In genomic region chr6:100116409-100117194, GRCh38 we compare ENCODE assay signal across 8 cellular contexts.
A peak's percentile ranks its signal among the peaks of the same experiment; 100 is the strongest.
DNase-seq lines count a peak whose midpoint lies in the region; ATAC-seq and TF ChIP-seq lines count a peak whose summit lies in the region.

No MANE protein-coding gene starts in this region.

- H3K27me3 ChIP-seq in right lobe of liver: no peaks in the 10 kb centered on the region

- intact Hi-C loops in activated CD4-positive, alpha-beta T cell treated with anti-CD3 and anti-CD28 coated beads, Interleukin-2, amount 10 ng/mL, durations not matched to agents 24 days and 14 days (cut with micrococcal nuclease): loop anchor here (1.0 kb wide), 1 partner anchor 363 kb away; no protein-coding TSS in a partner anchor
- intact Hi-C loops in right lobe of liver (cut with DNase I): loop anchor here in 1 of 2 donors (10.0 kb wide), 2 partner anchors 368 to 538 kb away; no protein-coding TSS in a partner anchor

- H3K36me3 ChIP-seq in KOPT-K1 (ENCODE audit: insufficient read depth, low read length): no peaks in the 10 kb centered on the region
- H3K36me3 ChIP-seq in right lobe of liver: no peaks in the 10 kb centered on the region

- 3% methylated on average over 4 of the region's 4 CpGs for WGBS in right lobe of liver (ENCODE audit: insufficient coverage, low coverage, low lambda C conversion rate, missing lambda C conversion rate)

- no peaks in the 10 kb centered on the region for H3K9me3 Mint-ChIP-seq in activated CD4-positive, alpha-beta T cell treated with anti-CD3 and anti-CD28 coated beads, Interleukin-2, amount 10 ng/mL, durations not matched to agents 24 days and 14 days
- H3K9me3 Mint-ChIP-seq in chondrocyte (ENCODE audit: low read depth): no peaks in the 10 kb centered on the region

- H3K4me3 ChIP-seq in right lobe of liver: no peak overlapping the region

- no peaks in the 10 kb centered on the region for H3K36me3 Mint-ChIP-seq in activated CD4-positive, alpha-beta T cell treated with anti-CD3 and anti-CD28 coated beads, Interleukin-2, amount 10 ng/mL, durations not matched to agents 24 days and 14 days (ENCODE audit: low read depth)
- no peaks in the 10 kb centered on the region for H3K36me3 Mint-ChIP-seq in chondrocyte (ENCODE audit: low read depth)

- no peak overlapping the region for H3K4me3 Mint-ChIP-seq in activated CD4-positive, alpha-beta T cell treated with anti-CD3 and anti-CD28 coated beads, Interleukin-2, amount 10 ng/mL, durations not matched to agents 24 days and 14 days
- H3K4me3 Mint-ChIP-seq in chondrocyte (ENCODE audit: unreplicated experiment): no peak overlapping the region

- no peaks in the 10 kb centered on the region for H3K4me1 Mint-ChIP-seq in activated CD4-positive, alpha-beta T cell treated with anti-CD3 and anti-CD28 coated beads, Interleukin-2, amount 10 ng/mL, durations not matched to agents 24 days and 14 days
- peaks cover 30% of the 10 kb centered on the region for H3K4me1 Mint-ChIP-seq in chondrocyte (ENCODE audit: low read depth)

- DNase-seq in activated CD4-positive, alpha-beta T cell treated with anti-CD3 and anti-CD28 coated beads, Interleukin-2, amount 10 ng/mL, durations not matched to agents 24 days and 14 days: peak; percentile 69
- DNase-seq in activated CD4-positive, alpha-beta T cell treated with anti-CD3 and anti-CD28 coated beads for 4 hours: no peak
- DNase-seq in OCI-M2 (lab: John Stamatoyannopoulos, UW; ENCODE audit: unreplicated experiment): peak; percentile 59
- DNase-seq in chondrocyte (ENCODE audit: low spot score): no peak
- no peak for DNase-seq in right lobe of liver

- H3K27ac ChIP-seq in KOPT-K1 (ENCODE audit: low read depth, low read length, poor library complexity, severe bottlenecking) (peak overlapping the region; percentile 20), right lobe of liver (no peak overlapping the region)

- peaks cover 7% of the 10 kb centered on the region for H3K27me3 Mint-ChIP-seq in activated CD4-positive, alpha-beta T cell treated with anti-CD3 and anti-CD28 coated beads, Interleukin-2, amount 10 ng/mL, durations not matched to agents 24 days and 14 days
- no peaks in the 10 kb centered on the region for H3K27me3 Mint-ChIP-seq in chondrocyte (ENCODE audit: low read depth)

- no peak for TF ChIP-seq POLR2A in right lobe of liver (IDR thresholded peaks at IDR 0.05)

- H3K9me3 ChIP-seq in KOPT-K1 (ENCODE audit: insufficient read depth, low read length, poor library complexity, severe bottlenecking): no peaks in the 10 kb centered on the region
- H3K9me3 ChIP-seq in right lobe of liver: no peaks in the 10 kb centered on the region

- H3K27ac Mint-ChIP-seq in activated CD4-positive, alpha-beta T cell treated with anti-CD3 and anti-CD28 coated beads, Interleukin-2, amount 10 ng/mL, durations not matched to agents 24 days and 14 days: no peak overlapping the region
- no peak overlapping the region for H3K27ac Mint-ChIP-seq in chondrocyte (ENCODE audit: unreplicated experiment)

- ATAC-seq in GM21367 (IDR thresholded peaks at IDR 0.05; ENCODE audit: unreplicated experiment): peak; percentile 92
- peak; percentile 67 to 86 (median 76) for ATAC-seq in right lobe of liver
- no peak for ATAC-seq in GM19467 (IDR thresholded peaks at IDR 0.05; ENCODE audit: unreplicated experiment)

- peak; percentile 99 for TF ChIP-seq CTCF in chondrocyte (IDR thresholded peaks at IDR 0.05)
- peak; percentile 60 to 74 (median 67) for TF ChIP-seq CTCF in right lobe of liver (IDR thresholded peaks at IDR 0.05)

- peaks cover 0 to 1% (median 0%) of the 10 kb centered on the region in 4 donors for H3K4me1 ChIP-seq in right lobe of liver

Comparison
In these comparisons a context has a peak if more than half of its experiments do, and no peak if none do; other contexts are left out.
1. DNase-seq: peak in activated CD4-positive, alpha-beta T cell treated with anti-CD3 and anti-CD28 coated beads, Interleukin-2, amount 10 ng/mL, durations not matched to agents 24 days and 14 days (single experiment) and OCI-M2 (single experiment); none in activated CD4-positive, alpha-beta T cell treated with anti-CD3 and anti-CD28 coated beads for 4 hours (0 of 2), chondrocyte (single experiment) and right lobe of liver (0 of 3).